Comparison of ENCODE assay signal across 1 cellular context in genomic region chr6:63573140-63573898, GRCh38.
TF ChIP-seq lines count a peak whose summit lies in the region.

No MANE protein-coding gene starts in this region.

TF ChIP-seq in HEK293, 187 proteins besides CTCF, POLR2A, EP300 and RAD21 (continued from another document and continues in another):
- TF ChIP-seq TSHZ1 (tag by site-specific recombination; IDR thresholded peaks at IDR 0.05; ENCODE audit: borderline replicate concordance) (peak; percentile 11; the same call in 1 of the 2 replicates), ZNF776 (tag by site-specific recombination; IDR thresholded peaks at IDR 0.05; ENCODE audit: borderline replicate concordance) (no peak), ZNF843 (tag by site-specific recombination; IDR thresholded peaks at IDR 0.05) (peak; percentile 44; the same call in 1 of the 2 replicates), ZNF600 (tag by site-specific recombination; IDR thresholded peaks at IDR 0.05) (peak; percentile 79), GLI4 (tag by site-specific recombination; IDR thresholded peaks at IDR 0.05) (0 out of 2 replicates have a peak, but pooled peaks have one; percentile 41), YY1 (tag by site-specific recombination; IDR thresholded peaks at IDR 0.05) (no peak; the same call in none of the 2 replicates), HOXA7 (CRISPR knock-in tag; IDR thresholded peaks at IDR 0.05; ENCODE audit: borderline replicate concordance) (no peak), ZNF654 (tag by site-specific recombination; IDR thresholded peaks at IDR 0.05; ENCODE audit: low read depth) (no peak), SP2 (tag by site-specific recombination; IDR thresholded peaks at IDR 0.05) (peak; percentile 79), INSM2 (tag by site-specific recombination; IDR thresholded peaks at IDR 0.05) (no peak), PRDM10 (tag by site-specific recombination; IDR thresholded peaks at IDR 0.05) (peak; percentile 59), ZNF18 (tag by site-specific recombination; IDR thresholded peaks at IDR 0.05) (peak; percentile 70; the same call in 1 of the 2 replicates), ZNF791 (tag by site-specific recombination; IDR thresholded peaks at IDR 0.05) (no peak), PRDM1 (tag by site-specific recombination; IDR thresholded peaks at IDR 0.05) (no peak), ZNF658 (tag by site-specific recombination; IDR thresholded peaks at IDR 0.05) (no peak), ZFP37 (tag by site-specific recombination; IDR thresholded peaks at IDR 0.05) (no peak), ZNF580 (tag by site-specific recombination; IDR thresholded peaks at IDR 0.05) (0 out of 2 replicates have a peak, but pooled peaks have one; percentile 11), ZNF311 (tag by site-specific recombination; IDR thresholded peaks at IDR 0.05; ENCODE audit: borderline replicate concordance) (no peak), SP3 (tag by site-specific recombination; IDR thresholded peaks at IDR 0.05) (peak; percentile 68), IKZF3 (tag by site-specific recombination; IDR thresholded peaks at IDR 0.05) (no peak), ZBTB11 (tag by site-specific recombination; conservative IDR thresholded peaks at IDR 0.05; ENCODE audit: low read depth) (0 out of 2 replicates have a peak, but pooled peaks have one; percentile 13), PRDM6 (tag by site-specific recombination; IDR thresholded peaks at IDR 0.05) (no peak), ZNF596 (tag by site-specific recombination; IDR thresholded peaks at IDR 0.05) (no peak), ZNF391 (tag by site-specific recombination; IDR thresholded peaks at IDR 0.05; ENCODE audit: borderline replicate concordance, low read depth) (no peak), ZBTB44 (tag by site-specific recombination; IDR thresholded peaks at IDR 0.05) (no peak; the same call in none of the 2 replicates), ZNF202 (tag by site-specific recombination; IDR thresholded peaks at IDR 0.05; ENCODE audit: borderline replicate concordance) (no peak), ZNF768 (tag by site-specific recombination; IDR thresholded peaks at IDR 0.05) (no peak), GLI2 (tag by site-specific recombination; IDR thresholded peaks at IDR 0.05; ENCODE audit: borderline replicate concordance, low read depth) (no peak), ZBTB20 (tag by site-specific recombination; IDR thresholded peaks at IDR 0.05) (peak; percentile 97), ZNF362 (tag by site-specific recombination; IDR thresholded peaks at IDR 0.05) (no peak), ZNF664 (tag by site-specific recombination; IDR thresholded peaks at IDR 0.05) (no peak), ZSCAN30 (tag by site-specific recombination; IDR thresholded peaks at IDR 0.05) (no peak; the same call in 1 of the 2 replicates), ZNF785 (tag by site-specific recombination; IDR thresholded peaks at IDR 0.05) (no peak), ZEB2 (tag by site-specific recombination; IDR thresholded peaks at IDR 0.05) (peak; percentile 83), ZNF433 (tag by site-specific recombination; IDR thresholded peaks at IDR 0.05; ENCODE audit: low read depth) (no peak), ZNF155 (tag by site-specific recombination; IDR thresholded peaks at IDR 0.05) (no peak), ZNF48 (tag by site-specific recombination; IDR thresholded peaks at IDR 0.05) (no peak), ZFP3 (tag by site-specific recombination; IDR thresholded peaks at IDR 0.05; ENCODE audit: low read depth) (0 out of 2 replicates have a peak, but pooled peaks have one; percentile 19), GLIS2 (tag by site-specific recombination; IDR thresholded peaks at IDR 0.05) (peak; percentile 62), ZNF10 (tag by site-specific recombination; IDR thresholded peaks at IDR 0.05) (0 out of 2 replicates have a peak, but pooled peaks have one; percentile 7), ZNF138 (tag by site-specific recombination; IDR thresholded peaks at IDR 0.05; ENCODE audit: borderline replicate concordance) (no peak), ZNF184 (tag by site-specific recombination; IDR thresholded peaks at IDR 0.05) (no peak)
